ENCODE assay signal across 1 cellular context in the genomic region with DNA sequence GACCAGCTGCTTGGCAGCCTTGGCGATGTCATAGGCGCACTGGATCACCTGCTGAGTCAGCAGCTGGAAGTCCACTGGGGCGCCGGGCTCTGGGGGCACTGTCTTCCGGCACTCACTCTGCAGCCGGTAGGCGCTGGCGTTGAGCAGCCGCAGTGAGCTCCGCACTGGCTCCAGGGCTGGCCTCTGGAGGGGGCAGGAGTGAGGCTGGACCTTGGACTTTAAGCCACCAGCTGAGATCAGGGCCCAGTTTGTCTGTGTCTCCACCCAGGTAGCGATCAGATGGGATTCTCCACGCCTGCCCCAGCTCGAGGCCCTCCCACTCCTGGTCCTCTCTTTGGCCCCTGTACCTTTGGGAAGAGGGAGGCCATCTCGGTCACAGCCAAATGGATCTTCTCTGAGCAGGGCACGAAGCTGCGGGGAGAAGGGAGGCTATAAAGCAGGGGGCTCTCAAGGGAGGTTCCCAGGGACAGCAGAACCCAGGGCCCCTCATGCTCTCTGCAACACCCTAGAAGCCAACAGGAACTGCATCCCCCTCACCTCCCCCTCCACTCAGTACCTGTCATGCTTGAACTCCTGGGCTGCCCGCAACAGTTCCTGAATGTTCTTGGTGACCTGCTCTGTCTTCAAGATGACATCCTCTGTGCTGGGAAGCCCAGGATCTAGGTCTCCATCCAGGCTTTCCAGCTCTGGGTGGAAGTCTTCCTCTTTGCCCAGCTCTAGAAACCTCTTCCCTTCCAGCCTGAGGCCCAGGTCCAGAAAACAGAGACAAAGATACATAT.
TF ChIP-seq lines count a peak whose summit lies in the region.

No MANE protein-coding gene starts in this region.

TF ChIP-seq in HepG2, 621 proteins besides CTCF, POLR2A, EP300 and RAD21 (continued from another document and continues in another):
- TF ChIP-seq ZBED4 (CRISPR knock-in tag; IDR thresholded peaks at IDR 0.05; ENCODE audit: borderline replicate concordance) (peak; percentile 88; the same call in 1 of the 2 replicates), CEBPG (CRISPR knock-in tag; IDR thresholded peaks at IDR 0.05) (no peak), DPF2 (CRISPR knock-in tag; IDR thresholded peaks at IDR 0.05; ENCODE audit: borderline replicate concordance, low read depth) (peak; percentile 67; the same call in 1 of the 2 replicates), FOXO1 (CRISPR knock-in tag; IDR thresholded peaks at IDR 0.05) (peak; percentile 32; the same call in 1 of the 2 replicates), RBM39 (IDR thresholded peaks at IDR 0.05; ENCODE audit: low read depth, low read length, poor library complexity, severe bottlenecking) (peak; percentile 27), ZSCAN31 (CRISPR knock-in tag; IDR thresholded peaks at IDR 0.05; ENCODE audit: low read depth) (peak; percentile 69; the same call in 1 of the 2 replicates), LCORL (IDR thresholded peaks at IDR 0.05) (no peak), LCORL (CRISPR knock-in tag; IDR thresholded peaks at IDR 0.05) (peak; percentile 91), HOXD1 (CRISPR knock-in tag; IDR thresholded peaks at IDR 0.05) (0 out of 2 replicates have a peak, but pooled peaks have one; percentile 24), ZNF510 (CRISPR knock-in tag; IDR thresholded peaks at IDR 0.05; ENCODE audit: low read depth) (0 out of 2 replicates have a peak, but pooled peaks have one; percentile 60), ZBTB25 (CRISPR knock-in tag; IDR thresholded peaks at IDR 0.05) (peak; percentile 57), RFX5 (IDR thresholded peaks at IDR 0.05; ENCODE audit: low read depth, low read length) (peak; percentile 67; the same call in 1 of the 2 replicates), ZBTB3 (CRISPR knock-in tag; IDR thresholded peaks at IDR 0.05; ENCODE audit: borderline replicate concordance, low read depth) (peak; percentile 99), MAZ (IDR thresholded peaks at IDR 0.05; ENCODE audit: borderline replicate concordance, low read depth, low read length) (peak; percentile 82), MAZ (CRISPR knock-in tag; IDR thresholded peaks at IDR 0.05; ENCODE audit: low read depth) (peak; percentile 89), ZNF317 (CRISPR knock-in tag; IDR thresholded peaks at IDR 0.05) (no peak), GATAD1 (CRISPR knock-in tag; IDR thresholded peaks at IDR 0.05) (peak; percentile 52; the same call in 1 of the 2 replicates), ZNF292 (CRISPR knock-in tag; IDR thresholded peaks at IDR 0.05; ENCODE audit: borderline replicate concordance, low read depth) (peak; percentile 57; the same call in 1 of the 2 replicates), ZNF639 (CRISPR knock-in tag; conservative IDR thresholded peaks at IDR 0.05) (no peak), KLF16 (CRISPR knock-in tag; IDR thresholded peaks at IDR 0.05) (peak in 1 of 2 experiments; percentile 84; a peak in 2 of 4 replicates), ZBTB10 (CRISPR knock-in tag; IDR thresholded peaks at IDR 0.05; ENCODE audit: borderline replicate concordance) (0 out of 2 replicates have a peak, but pooled peaks have one; percentile 7), KAT2B (IDR thresholded peaks at IDR 0.05; ENCODE audit: borderline replicate concordance, low read depth, low read length) (no peak), ZNF205 (CRISPR knock-in tag; IDR thresholded peaks at IDR 0.05) (0 out of 2 replicates have a peak, but pooled peaks have one; percentile 29), HNF4A (CRISPR knock-in tag; IDR thresholded peaks at IDR 0.05) (peak; percentile 99), ZNF441 (CRISPR knock-in tag; IDR thresholded peaks at IDR 0.05; ENCODE audit: borderline replicate concordance) (peak; percentile 92; the same call in 1 of the 2 replicates), PCBP1 (IDR thresholded peaks at IDR 0.05; ENCODE audit: borderline replicate concordance, low read depth, low read length) (0 out of 2 replicates have a peak, but pooled peaks have one; percentile 84), PBX3 (CRISPR knock-in tag; IDR thresholded peaks at IDR 0.05; ENCODE audit: borderline replicate concordance) (no peak), E2F1 (CRISPR knock-in tag; IDR thresholded peaks at IDR 0.05) (no peak), YEATS4 (CRISPR knock-in tag; IDR thresholded peaks at IDR 0.05; ENCODE audit: borderline replicate concordance) (0 out of 2 replicates have a peak, but pooled peaks have one; percentile 9), SIN3B (IDR thresholded peaks at IDR 0.05; ENCODE audit: low read length) (0 out of 2 replicates have a peak, but pooled peaks have one; percentile 29), ADNP (CRISPR knock-in tag; IDR thresholded peaks at IDR 0.05) (no peak), SATB2 (CRISPR knock-in tag; IDR thresholded peaks at IDR 0.05) (no peak)
- TF ChIP-seq, protein P1, sequence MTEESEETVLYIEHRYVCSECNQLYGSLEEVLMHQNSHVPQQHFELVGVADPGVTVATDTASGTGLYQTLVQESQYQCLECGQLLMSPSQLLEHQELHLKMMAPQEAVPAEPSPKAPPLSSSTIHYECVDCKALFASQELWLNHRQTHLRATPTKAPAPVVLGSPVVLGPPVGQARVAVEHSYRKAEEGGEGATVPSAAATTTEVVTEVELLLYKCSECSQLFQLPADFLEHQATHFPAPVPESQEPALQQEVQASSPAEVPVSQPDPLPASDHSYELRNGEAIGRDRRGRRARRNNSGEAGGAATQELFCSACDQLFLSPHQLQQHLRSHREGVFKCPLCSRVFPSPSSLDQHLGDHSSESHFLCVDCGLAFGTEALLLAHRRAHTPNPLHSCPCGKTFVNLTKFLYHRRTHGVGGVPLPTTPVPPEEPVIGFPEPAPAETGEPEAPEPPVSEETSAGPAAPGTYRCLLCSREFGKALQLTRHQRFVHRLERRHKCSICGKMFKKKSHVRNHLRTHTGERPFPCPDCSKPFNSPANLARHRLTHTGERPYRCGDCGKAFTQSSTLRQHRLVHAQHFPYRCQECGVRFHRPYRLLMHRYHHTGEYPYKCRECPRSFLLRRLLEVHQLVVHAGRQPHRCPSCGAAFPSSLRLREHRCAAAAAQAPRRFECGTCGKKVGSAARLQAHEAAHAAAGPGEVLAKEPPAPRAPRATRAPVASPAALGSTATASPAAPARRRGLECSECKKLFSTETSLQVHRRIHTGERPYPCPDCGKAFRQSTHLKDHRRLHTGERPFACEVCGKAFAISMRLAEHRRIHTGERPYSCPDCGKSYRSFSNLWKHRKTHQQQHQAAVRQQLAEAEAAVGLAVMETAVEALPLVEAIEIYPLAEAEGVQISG (CRISPR knock-in tag; IDR thresholded peaks at IDR 0.05) = peak; percentile 74
- TF ChIP-seq, protein P2, sequence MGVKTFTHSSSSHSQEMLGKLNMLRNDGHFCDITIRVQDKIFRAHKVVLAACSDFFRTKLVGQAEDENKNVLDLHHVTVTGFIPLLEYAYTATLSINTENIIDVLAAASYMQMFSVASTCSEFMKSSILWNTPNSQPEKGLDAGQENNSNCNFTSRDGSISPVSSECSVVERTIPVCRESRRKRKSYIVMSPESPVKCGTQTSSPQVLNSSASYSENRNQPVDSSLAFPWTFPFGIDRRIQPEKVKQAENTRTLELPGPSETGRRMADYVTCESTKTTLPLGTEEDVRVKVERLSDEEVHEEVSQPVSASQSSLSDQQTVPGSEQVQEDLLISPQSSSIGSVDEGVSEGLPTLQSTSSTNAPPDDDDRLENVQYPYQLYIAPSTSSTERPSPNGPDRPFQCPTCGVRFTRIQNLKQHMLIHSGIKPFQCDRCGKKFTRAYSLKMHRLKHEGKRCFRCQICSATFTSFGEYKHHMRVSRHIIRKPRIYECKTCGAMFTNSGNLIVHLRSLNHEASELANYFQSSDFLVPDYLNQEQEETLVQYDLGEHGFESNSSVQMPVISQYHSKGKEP (CRISPR knock-in tag; IDR thresholded peaks at IDR 0.05) = no peak
- TF ChIP-seq, protein P3, sequence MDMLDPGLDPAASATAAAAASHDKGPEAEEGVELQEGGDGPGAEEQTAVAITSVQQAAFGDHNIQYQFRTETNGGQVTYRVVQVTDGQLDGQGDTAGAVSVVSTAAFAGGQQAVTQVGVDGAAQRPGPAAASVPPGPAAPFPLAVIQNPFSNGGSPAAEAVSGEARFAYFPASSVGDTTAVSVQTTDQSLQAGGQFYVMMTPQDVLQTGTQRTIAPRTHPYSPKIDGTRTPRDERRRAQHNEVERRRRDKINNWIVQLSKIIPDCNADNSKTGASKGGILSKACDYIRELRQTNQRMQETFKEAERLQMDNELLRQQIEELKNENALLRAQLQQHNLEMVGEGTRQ (IDR thresholded peaks at IDR 0.05; ENCODE audit: low read depth, low read length) = no peak
- TF ChIP-seq, protein P3 (CRISPR knock-in tag; IDR thresholded peaks at IDR 0.05; ENCODE audit: borderline replicate concordance) = no peak
